In the genomic region with DNA sequence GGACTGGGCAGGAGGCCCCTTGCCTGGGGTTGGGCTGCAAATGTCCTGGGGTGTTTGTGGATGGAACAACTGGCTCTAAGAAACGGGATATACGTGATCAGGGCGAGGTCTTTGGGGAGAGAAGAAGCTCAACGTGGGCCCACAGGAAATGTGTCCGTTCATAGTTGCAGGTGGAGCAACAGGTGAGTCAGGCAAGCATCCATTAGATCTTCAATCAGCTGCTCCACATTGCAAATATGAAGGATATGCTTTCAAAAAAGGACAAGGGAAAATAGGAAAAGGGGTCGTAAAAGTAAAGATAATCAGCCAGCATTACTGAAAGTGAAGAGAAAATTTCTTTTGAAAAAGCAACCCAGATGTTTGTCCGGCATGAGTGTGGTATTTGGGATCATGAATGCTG, we compare ENCODE assay signal across 24 cellular contexts.
"Had no signal": no experiment of that assay in that cellular context is flagged by ENCODE, and none has a peak within 500 bp of the region (broad histone marks: within the 10 kb centered on the region; RNA-seq: fewer than 3 reads in every experiment).

No MANE protein-coding gene starts in this region.

- H3K27me3 Mint-ChIP-seq: naive B cell had no signal

- H3K4me1 ChIP-seq: esophagus squamous epithelium, gastrocnemius medialis, left lung, lower lobe of right lung had no signal

- DNase-seq: dermis blood vessel endothelial cell; dorsolateral prefrontal cortex; effector CD4-positive, alpha-beta T cell; effector memory CD4-positive, alpha-beta T cell; endodermal cell; erythroblast; esophagus squamous epithelium; foreskin melanocyte; gastrocnemius medialis; glutamatergic neuron; head of caudate nucleus; heart right ventricle; hippocampal formation; left cardiac atrium; left lung; left ventricle myocardium superior; lower lobe of right lung; mucosa of descending colon; naive B cell; naive thymus-derived CD8-positive, alpha-beta T cell had no signal

- H3K27ac ChIP-seq: coronary artery, dorsolateral prefrontal cortex, epithelial cell of prostate, esophagus squamous epithelium, gastrocnemius medialis, heart right ventricle, left lung, lower lobe of right lung had no signal

- H3K9me3 ChIP-seq: esophagus squamous epithelium, gastrocnemius medialis, heart right ventricle, left lung, lower lobe of right lung, mucosa of descending colon had no signal

- H3K4me1 Mint-ChIP-seq: naive B cell had no signal

- H3K4me3 ChIP-seq: coronary artery, dorsolateral prefrontal cortex, esophagus squamous epithelium, gastrocnemius medialis, heart right ventricle, left lung, lower lobe of right lung, mucosa of descending colon had no signal

- H3K9me3 Mint-ChIP-seq: mesothelial cell of epicardium; naive thymus-derived CD8-positive, alpha-beta T cell had no signal

- H3K27ac Mint-ChIP-seq: endodermal cell, mesothelial cell of epicardium had no signal

- H3K36me3 Mint-ChIP-seq: mesothelial cell of epicardium; naive B cell; naive thymus-derived CD8-positive, alpha-beta T cell had no signal

- H3K36me3 ChIP-seq: esophagus squamous epithelium, gastrocnemius medialis, heart right ventricle, left lung, lower lobe of right lung had no signal

- H3K4me3 Mint-ChIP-seq: endodermal cell; mesothelial cell of epicardium; naive B cell; naive thymus-derived CD8-positive, alpha-beta T cell had no signal

- ATAC-seq: esophagus mucosa; gastrocnemius medialis; heart right ventricle; left cardiac atrium; left lung; left ventricle myocardium superior; lower lobe of right lung; mucosa of descending colon; naive thymus-derived CD8-positive, alpha-beta T cell had no signal
